ENCODE assay signal across 8 cellular contexts in genomic region chr7:99459087-99459486, GRCh38. TPM values are rescaled to one million over a fixed set of nuclear protein-coding genes. Genes with fewer than 3 reads are reported as not detected.
DNase-seq lines count a peak whose midpoint lies in the region; ATAC-seq and TF ChIP-seq lines count a peak whose summit lies in the region.

No MANE protein-coding gene starts in this region.

- H3K27me3 Mint-ChIP-seq in IgD-negative memory B cell, result no peaks in the 10 kb centered on the region
- H3K27me3 Mint-ChIP-seq in activated CD4-positive, alpha-beta memory T cell treated with anti-CD3 and anti-CD28 coated beads for 36 hours, result no peaks in the 10 kb centered on the region

- H3K4me1 ChIP-seq in ovary (ENCODE audit: insufficient read depth), result no peaks in the 10 kb centered on the region
- peaks cover 21 to 28% of the 10 kb centered on the region in 2 donors for H3K4me1 ChIP-seq in gastrocnemius medialis

- H3K36me3 ChIP-seq in ovary, result no peaks in the 10 kb centered on the region
- H3K36me3 ChIP-seq in gastrocnemius medialis, result peaks cover 0 to 51% of the 10 kb centered on the region in 2 donors

- TF ChIP-seq CTCF in ovary (IDR thresholded peaks at IDR 0.05) (no peak), gastrocnemius medialis (IDR thresholded peaks at IDR 0.05 in 4 of 5, conservative IDR thresholded peaks at IDR 0.05 in 1 of 5) (peak in 1 of 5 experiments; percentile 26)

- peak overlapping the region in 1 of 4 donors; percentile 27 for H3K4me3 Mint-ChIP-seq in IgD-negative memory B cell
- no peak overlapping the region for H3K4me3 Mint-ChIP-seq in activated CD4-positive, alpha-beta memory T cell treated with anti-CD3 and anti-CD28 coated beads for 36 hours

- DNase-seq in DMS 273 treated with DMSO at 0.1 percent for 48 hours (lab: John Stamatoyannopoulos, UW) (peak; percentile 32), left colon (no peak), NCI-H774 (lab: John Stamatoyannopoulos, UW) (no peak), ovary (no peak), iPS-NIHi11 (ENCODE audit: low spot score) (no peak), gastrocnemius medialis (no peak)
- peak; percentile 47 for DNase-seq in activated CD4-positive, alpha-beta memory T cell treated with anti-CD3 and anti-CD28 coated beads for 36 hours

- no peak overlapping the region for H3K4me3 ChIP-seq in ovary
- no peak overlapping the region for H3K4me3 ChIP-seq in gastrocnemius medialis

- POLR2A ChIA-PET in activated CD4-positive, alpha-beta memory T cell treated with anti-CD3 and anti-CD28 coated beads for 36 hours (lab: Charles Lee), result interaction anchor here (1.6 kb wide), 1 partner anchor 9 kb away, joined by 4 read pairs; no protein-coding TSS in a partner anchor

- peak; percentile 44 for ATAC-seq in left colon
- ATAC-seq in gastrocnemius medialis, result no peak

- TF ChIP-seq EP300 in ovary (IDR thresholded peaks at IDR 0.05), result no peak

- H3K27ac ChIP-seq in ovary (no peak overlapping the region), gastrocnemius medialis (no peak overlapping the region)

- H3K4me1 Mint-ChIP-seq in IgD-negative memory B cell, result peaks cover 2 to 16% (median 11%) of the 10 kb centered on the region in 3 donors
- H3K4me1 Mint-ChIP-seq in activated CD4-positive, alpha-beta memory T cell treated with anti-CD3 and anti-CD28 coated beads for 36 hours (ENCODE audit: low read depth), result peaks cover 31% of the 10 kb centered on the region

- H3K27me3 ChIP-seq in ovary (no peaks in the 10 kb centered on the region), gastrocnemius medialis (no peaks in the 10 kb centered on the region)

- in situ Hi-C loops in gastrocnemius medialis (cut with MboI; ENCODE audit: low sequenced_read_pairs in 4 of 4), result no loop called here

- H3K9me3 Mint-ChIP-seq in IgD-negative memory B cell, result no peaks in the 10 kb centered on the region
- H3K9me3 Mint-ChIP-seq in activated CD4-positive, alpha-beta memory T cell treated with anti-CD3 and anti-CD28 coated beads for 36 hours, result no peaks in the 10 kb centered on the region

- H3K9me3 ChIP-seq in ovary, result no peaks in the 10 kb centered on the region
- no peaks in the 10 kb centered on the region for H3K9me3 ChIP-seq in gastrocnemius medialis

- TF ChIP-seq POLR2A in ovary (IDR thresholded peaks at IDR 0.05), result no peak
- no peak for TF ChIP-seq POLR2A in gastrocnemius medialis (IDR thresholded peaks at IDR 0.05)

- intact Hi-C loops in activated CD4-positive, alpha-beta memory T cell treated with anti-CD3 and anti-CD28 coated beads for 36 hours (cut with micrococcal nuclease), result no loop called here
- intact Hi-C loops in left colon (cut with DNase I, micrococcal nuclease), result no loop called here
- intact Hi-C loops in ovary (cut with DNase I), result no loop called here
- intact Hi-C loops in gastrocnemius medialis (cut with DNase I; ENCODE audit: low total_unique reads), result no loop called here

- H3K36me3 Mint-ChIP-seq in IgD-negative memory B cell, result peaks cover 5% of the 10 kb centered on the region
- H3K36me3 Mint-ChIP-seq in activated CD4-positive, alpha-beta memory T cell treated with anti-CD3 and anti-CD28 coated beads for 36 hours, result peaks cover 37% of the 10 kb centered on the region

- WGBS in ovary, 3 donors, result 85 to 91% (median 91%) methylated on average over 8 of the region's 8 CpGs

- CTCF ChIA-PET in activated CD4-positive, alpha-beta memory T cell treated with anti-CD3 and anti-CD28 coated beads for 36 hours (lab: Charles Lee), result interaction anchor here (0.6 kb wide), 2 partner anchors 223 to 445 kb away, joined by 3 read pairs; no protein-coding TSS in a partner anchor

- H3K27ac Mint-ChIP-seq in IgD-negative memory B cell, result peak overlapping the region in 2 of 3 donors; percentile 16 to 45
- no peak overlapping the region for H3K27ac Mint-ChIP-seq in activated CD4-positive, alpha-beta memory T cell treated with anti-CD3 and anti-CD28 coated beads for 36 hours

RNA-seq across cellular contexts. Expression of gene ATP5MF, which starts 6.9 kb away (rescaled TPM):
- 453 TPM for polyA plus RNA-seq in IgD-negative memory B cell
- total RNA-seq in activated CD4-positive, alpha-beta memory T cell treated with anti-CD3 and anti-CD28 coated beads for 36 hours, result 100 to 1,000 TPM; 366 to 374 TPM
- 100 to 1,000 TPM; 297 to 369 TPM for total RNA-seq in left colon
- 100 to 1,000 TPM; 122 to 415 (median 142) TPM for total RNA-seq in ovary
- polyA plus RNA-seq in ovary, result 100 to 1,000 TPM; 418 to 456 TPM
- total RNA-seq in gastrocnemius medialis, result 1,000 to 10,000 TPM; 2,310 to 4,128 (median 2,801) TPM

RNA-seq across cellular contexts. Expression of gene ZNF789, which starts 13.6 kb away (rescaled TPM):
- polyA plus RNA-seq in IgD-negative memory B cell (4.4 TPM), ovary (10 to 100 TPM in 1 of 2 donors, 1 to 10 TPM in 1; 6.7 to 15.8 TPM)
- 10 to 100 TPM; 14.2 to 15.6 TPM for total RNA-seq in activated CD4-positive, alpha-beta memory T cell treated with anti-CD3 and anti-CD28 coated beads for 36 hours
- total RNA-seq in left colon (10 to 100 TPM; 15.4 to 25.5 TPM), ovary (10 to 100 TPM in 4 of 7 donors, 1 to 10 TPM in 3; 4.4 to 10.6 (median 10.1) TPM), gastrocnemius medialis (1 to 10 TPM; 1.2 to 2.8 (median 1.4) TPM)

RNA-seq across cellular contexts. Expression of gene CPSF4, which starts 20.3 kb away (rescaled TPM):
- 28.7 TPM for polyA plus RNA-seq in IgD-negative memory B cell
- 10 to 100 TPM; 57.7 to 60.3 TPM for total RNA-seq in activated CD4-positive, alpha-beta memory T cell treated with anti-CD3 and anti-CD28 coated beads for 36 hours
- 10 to 100 TPM; 18.6 to 26.0 TPM for total RNA-seq in left colon
- total RNA-seq in ovary, result 10 to 100 TPM; 12.1 to 40.9 (median 32.9) TPM
- polyA plus RNA-seq in ovary, result 10 to 100 TPM; 10.7 to 36.4 TPM
- 10 to 100 TPM; 21.4 to 40.4 (median 26.1) TPM for total RNA-seq in gastrocnemius medialis

RNA-seq across cellular contexts. Expression of gene PTCD1, which starts 20.5 kb away (rescaled TPM):
- polyA plus RNA-seq in IgD-negative memory B cell, result 5.5 TPM
- 1 to 10 TPM; 7.4 TPM for total RNA-seq in activated CD4-positive, alpha-beta memory T cell treated with anti-CD3 and anti-CD28 coated beads for 36 hours
- 1 to 10 TPM; 5.2 to 6.0 TPM for total RNA-seq in left colon
- 1 to 10 TPM; 3.9 to 8.3 (median 7.3) TPM for total RNA-seq in ovary
- polyA plus RNA-seq in ovary, result 1 to 10 TPM; 3.5 to 7.5 TPM
- 10 to 100 TPM in 2 of 4 donors, 1 to 10 TPM in 2; 7.8 to 14.1 (median 10.9) TPM for total RNA-seq in gastrocnemius medialis

RNA-seq across cellular contexts. Expression of gene ZNF394, which starts 41.0 kb away (rescaled TPM):
- polyA plus RNA-seq in IgD-negative memory B cell, result 53.3 TPM
- 10 to 100 TPM; 26.2 to 27.7 TPM for total RNA-seq in activated CD4-positive, alpha-beta memory T cell treated with anti-CD3 and anti-CD28 coated beads for 36 hours
- total RNA-seq in left colon, result 10 to 100 TPM; 32.0 to 37.2 TPM
- total RNA-seq in ovary, result 10 to 100 TPM; 29.5 to 43.8 (median 36.7) TPM
- 10 to 100 TPM; 19.2 to 23.1 TPM for polyA plus RNA-seq in ovary
- total RNA-seq in gastrocnemius medialis, result 10 to 100 TPM; 14.2 to 19.2 (median 15.7) TPM

Comparison
In these comparisons a context has a peak if more than half of its experiments do, and no peak if none do; other contexts are left out.
1. DNase-seq: peak in DMS 273 treated with DMSO at 0.1 percent for 48 hours (single experiment) and activated CD4-positive, alpha-beta memory T cell treated with anti-CD3 and anti-CD28 coated beads for 36 hours (single experiment); none in left colon (0 of 2), NCI-H774 (single experiment), ovary (0 of 5), iPS-NIHi11 (single experiment) and gastrocnemius medialis (0 of 2).
2. RNA of gene ATP5MF, which starts 6.9 kb away (total RNA-seq): 2,310 to 4,128 TPM in gastrocnemius medialis; 366 to 374 TPM in activated CD4-positive, alpha-beta memory T cell treated with anti-CD3 and anti-CD28 coated beads for 36 hours, 297 to 369 TPM in left colon and 122 to 415 TPM in ovary; every median in the first group is over 4 times any median in the second.